In genomic region chr10:105699504-105699903, GRCh38 we compare ENCODE assay signal across 26 cellular contexts.
"Had no signal": no experiment of that assay in that cellular context is flagged by ENCODE, and none has a peak within 500 bp of the region (broad histone marks: within the 10 kb centered on the region; RNA-seq: fewer than 3 reads in every experiment).

No MANE protein-coding gene starts in this region.

- H3K4me3 ChIP-seq: hepatocyte, left lung, lower lobe of right lung, ovary, skin epidermis, stomach, testis, thyroid gland, transverse colon, upper lobe of left lung, vagina had no signal

- DNase-seq: kidney; left colon; left lung; lower lobe of right lung; mammary epithelial cell; mesenchymal stem cell; naive B cell; natural killer cell; nephron progenitor cell; ovary; right cardiac atrium; stimulated activated CD4-positive, alpha-beta T cell treated with anti-CD3 and anti-CD28 coated beads, Interleukin-12 subunit alpha, Interleukin-12 subunit beta, amount 100 ng/mL, for 4 hours; stimulated activated CD4-positive, alpha-beta T cell treated with anti-CD3 and anti-CD28 coated beads, Interleukin-15, amount 100 ng/mL, for 24 hours; stimulated activated CD4-positive, alpha-beta T cell treated with anti-CD3 and anti-CD28 coated beads, Interleukin-2, amount 100 ng/mL, for 24 hours; stimulated activated CD4-positive, alpha-beta T cell treated with anti-CD3 and anti-CD28 coated beads, Interleukin-4, amount 100 ng/mL, for 1 hour; stimulated activated naive B cell treated with anti-CD40 and anti-IgM and Interleukin-4, amounts not matched to agents 10 μg/mL and 1 μg/mL and 100 μg/mL, for 72 hours; stimulated activated naive CD8-positive, alpha-beta T cell treated with anti-CD3 and anti-CD28 coated beads, Interleukin-15, Interleukin-2, amounts not matched to agents 100 U/mL and 50 U/mL, for 24 hours; stomach; testis; thyroid gland; transverse colon; upper lobe of left lung had no signal

- H3K4me1 ChIP-seq: left lung, lower lobe of right lung, testis, thyroid gland, transverse colon, upper lobe of left lung, vagina had no signal

- H3K36me3 ChIP-seq: left lung, lower lobe of right lung, ovary, stomach, thyroid gland, transverse colon, upper lobe of left lung, vagina had no signal

- H3K79me2 ChIP-seq: hepatocyte had no signal

- H3K27me3 ChIP-seq: hepatocyte, left lung, ovary, stomach, testis, thyroid gland, transverse colon, upper lobe of left lung, vagina had no signal

- H3K4me2 ChIP-seq: hepatocyte had no signal

- ATAC-seq: left colon; left lung; lower lobe of right lung; natural killer cell; right cardiac atrium; sciatic nerve; stimulated activated naive B cell treated with anti-CD40 and anti-IgM and Interleukin-4, amounts not matched to agents 10 μg/mL and 1 μg/mL and 100 μg/mL, for 72 hours; stimulated activated naive CD8-positive, alpha-beta T cell treated with anti-CD3 and anti-CD28 coated beads, Interleukin-15, Interleukin-2, amounts not matched to agents 100 U/mL and 50 U/mL, for 24 hours had no signal

- H3K27ac ChIP-seq: hepatocyte, left lung, lower lobe of right lung, ovary, skin epidermis, stomach, testis, thyroid gland, transverse colon, upper lobe of left lung, vagina had no signal
